ENCODE assay signal across 13 cellular contexts in the genomic region with DNA sequence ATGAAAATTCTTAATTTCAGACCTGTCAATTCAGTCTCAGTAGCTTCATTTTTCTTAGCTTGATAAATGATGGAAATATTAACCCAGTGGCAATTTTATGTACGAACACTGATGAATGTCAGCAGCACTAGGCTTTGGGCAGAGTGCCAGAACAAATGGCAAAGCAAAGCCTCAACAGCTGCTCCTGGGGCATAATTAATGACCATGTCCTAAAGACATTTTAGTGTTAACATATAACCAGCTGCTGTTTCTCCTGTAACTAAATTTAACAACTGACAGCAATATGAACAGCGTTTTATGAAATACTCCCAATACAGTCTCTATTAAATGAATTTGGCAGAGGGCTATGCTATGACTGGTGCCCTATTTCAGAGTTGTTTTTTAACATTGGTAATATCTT. TPM values are rescaled to one million over a fixed set of nuclear protein-coding genes. Genes with fewer than 3 reads are reported as not detected.
DNase-seq lines count a peak whose midpoint lies in the region; TF ChIP-seq lines count a peak whose summit lies in the region.
"Had no signal": no experiment of that assay in that cellular context is flagged by ENCODE, and none has a peak within 500 bp of the region (broad histone marks: within the 10 kb centered on the region; RNA-seq: fewer than 3 reads in every experiment).

No MANE protein-coding gene starts in this region.

- no peaks in the 10 kb centered on the region for H3K9me3 ChIP-seq in BE2C
- H3K9me3 ChIP-seq in SJCRH30 (replicated peaks): peaks cover 32% of the 10 kb centered on the region
- peaks cover 27 to 30% of the 10 kb centered on the region in 2 donors for H3K9me3 ChIP-seq in transverse colon
- H3K9me3 ChIP-seq in Peyer's patch: peaks cover 0 to 11% (median 0%) of the 10 kb centered on the region in 4 donors

- no peak for TF ChIP-seq POLR2A in transverse colon (IDR thresholded peaks at IDR 0.05)
- no peak for TF ChIP-seq POLR2A in Peyer's patch (IDR thresholded peaks at IDR 0.05)

- no peak for TF ChIP-seq EP300 in transverse colon (IDR thresholded peaks at IDR 0.05; ENCODE audit: low read depth)

- TF ChIP-seq CTCF in BE2C (IDR thresholded peaks at IDR 0.05; ENCODE audit: low read depth, low read length) (no peak), transverse colon (IDR thresholded peaks at IDR 0.05) (no peak), Peyer's patch (IDR thresholded peaks at IDR 0.05) (no peak)

- H3K27ac ChIP-seq in SJCRH30: peak overlapping the region; percentile 92
- H3K27ac ChIP-seq in transverse colon: no peak overlapping the region
- H3K27ac ChIP-seq in Peyer's patch: no peak overlapping the region

- DNase-seq in BE2C (peak; percentile 36), M059J (ENCODE audit: low read depth) (peak; percentile 7), NCI-H2171 treated with DMSO at 0.1 percent for 48 hours (lab: John Stamatoyannopoulos, UW) (peak; percentile 91), SJCRH30 (peak; percentile 94 to 99), ecto neural progenitor cell (ENCODE audit: low spot score) (no peak), transverse colon (no peak), Peyer's patch (no peak)
- DNase-seq in activated naive CD4-positive, alpha-beta T cell treated with anti-CD3 and anti-CD28 coated beads, Interleukin-2, amount 50 U/mL, for 16 hours: no peak
- DNase-seq: activated CD4-positive, alpha-beta T cell treated with anti-CD3 and anti-CD28 coated beads, Interleukin-2, amount 10 ng/mL, durations not matched to agents 7 days and 5 days; activated naive CD4-positive, alpha-beta T cell; aorta; CD4-positive, alpha-beta memory T cell; foreskin fibroblast had no signal

- intact Hi-C loops in transverse colon (cut with DNase I; ENCODE audit: low total_unique reads): no loop called here

- no peak overlapping the region for H3K4me3 ChIP-seq in BE2C (ENCODE audit: low read depth, low read length)
- H3K4me3 ChIP-seq in SJCRH30: peak overlapping the region; percentile 22; the same call in 1 of the 2 replicates
- H3K4me3 ChIP-seq in transverse colon: no peak overlapping the region
- H3K4me3 ChIP-seq in Peyer's patch: no peak overlapping the region

- H3K4me1 ChIP-seq in BE2C (no peaks in the 10 kb centered on the region), SJCRH30 (peaks cover 21% of the 10 kb centered on the region), transverse colon (no peaks in the 10 kb centered on the region), Peyer's patch (no peaks in the 10 kb centered on the region)

- in situ Hi-C loops in transverse colon (cut with MboI; ENCODE audit: low pct_ligation_motif_present in 1 of 4, low pct_unique_long_range_greater_than_20kb in 1 of 4, low sequenced_read_pairs in 3 of 4): no loop called here

- H3K27me3 ChIP-seq in BE2C (no peaks in the 10 kb centered on the region), SJCRH30 (no peaks in the 10 kb centered on the region), transverse colon (no peaks in the 10 kb centered on the region), Peyer's patch (no peaks in the 10 kb centered on the region)

- H3K36me3 ChIP-seq in BE2C: no peaks in the 10 kb centered on the region
- peaks cover 3% of the 10 kb centered on the region for H3K36me3 ChIP-seq in SJCRH30
- H3K36me3 ChIP-seq in transverse colon: no peaks in the 10 kb centered on the region
- H3K36me3 ChIP-seq in Peyer's patch: no peaks in the 10 kb centered on the region

- WGBS in transverse colon (ENCODE audit: low coverage in 1 of 2), 2 donors: 44 to 58% methylated on average over 2 of the region's 2 CpGs

RNA-seq across cellular contexts. Expression of a gene that starts 47.1 kb away (rescaled TPM):
- polyA plus RNA-seq in BE2C (2012; ENCODE audit: insufficient read depth, insufficient read length, low read depth): 13.4 TPM
- total RNA-seq in M059J (2014; rRNA removed; shearing (Covaris generic)): 7.3 and 9.7 TPM in 2 replicates
- total RNA-seq in SJCRH30 (2014; rRNA removed; shearing (Covaris generic)): 14.3 and 17.0 TPM in 2 replicates
- 100 to 1,000 TPM in 1 of 4 donors, 1 to 10 TPM in 2, not detected in 1; 3.0 to 102 (median 5.2) TPM for total RNA-seq in transverse colon
- total RNA-seq in Peyer's patch: 10 to 100 TPM in 1 of 4 donors, 1 to 10 TPM in 3; 2.7 to 17.3 (median 3.7) TPM

RNA-seq across cellular contexts. Expression of a gene that starts 47.2 kb away (rescaled TPM):
- 2.0 TPM for polyA plus RNA-seq in BE2C (2012; ENCODE audit: insufficient read depth, insufficient read length, low read depth)
- 2.1 and 3.0 TPM in 2 replicates for total RNA-seq in M059J (2014; rRNA removed; shearing (Covaris generic))
- total RNA-seq in SJCRH30 (2014; rRNA removed; shearing (Covaris generic)): 7.0 and 9.5 TPM in 2 replicates
- total RNA-seq in transverse colon: 1 to 10 TPM in 3 of 4 donors, under 1 TPM in 1; 0.20 to 1.9 (median 1.7) TPM
- 1 to 10 TPM; 1.1 to 2.0 (median 1.8) TPM for total RNA-seq in Peyer's patch

Comparison
In these comparisons a context has a peak if more than half of its experiments do, and no peak if none do; other contexts are left out.
1. DNase-seq: peak in BE2C (single experiment), M059J (single experiment), NCI-H2171 treated with DMSO at 0.1 percent for 48 hours (single experiment) and SJCRH30 (2 of 2); none in ecto neural progenitor cell (single experiment), transverse colon (single experiment), activated naive CD4-positive, alpha-beta T cell treated with anti-CD3 and anti-CD28 coated beads, Interleukin-2, amount 50 U/mL, for 16 hours (single experiment) and Peyer's patch (0 of 3).